8 cellular contexts compared by ENCODE assay signal in the genomic region with DNA sequence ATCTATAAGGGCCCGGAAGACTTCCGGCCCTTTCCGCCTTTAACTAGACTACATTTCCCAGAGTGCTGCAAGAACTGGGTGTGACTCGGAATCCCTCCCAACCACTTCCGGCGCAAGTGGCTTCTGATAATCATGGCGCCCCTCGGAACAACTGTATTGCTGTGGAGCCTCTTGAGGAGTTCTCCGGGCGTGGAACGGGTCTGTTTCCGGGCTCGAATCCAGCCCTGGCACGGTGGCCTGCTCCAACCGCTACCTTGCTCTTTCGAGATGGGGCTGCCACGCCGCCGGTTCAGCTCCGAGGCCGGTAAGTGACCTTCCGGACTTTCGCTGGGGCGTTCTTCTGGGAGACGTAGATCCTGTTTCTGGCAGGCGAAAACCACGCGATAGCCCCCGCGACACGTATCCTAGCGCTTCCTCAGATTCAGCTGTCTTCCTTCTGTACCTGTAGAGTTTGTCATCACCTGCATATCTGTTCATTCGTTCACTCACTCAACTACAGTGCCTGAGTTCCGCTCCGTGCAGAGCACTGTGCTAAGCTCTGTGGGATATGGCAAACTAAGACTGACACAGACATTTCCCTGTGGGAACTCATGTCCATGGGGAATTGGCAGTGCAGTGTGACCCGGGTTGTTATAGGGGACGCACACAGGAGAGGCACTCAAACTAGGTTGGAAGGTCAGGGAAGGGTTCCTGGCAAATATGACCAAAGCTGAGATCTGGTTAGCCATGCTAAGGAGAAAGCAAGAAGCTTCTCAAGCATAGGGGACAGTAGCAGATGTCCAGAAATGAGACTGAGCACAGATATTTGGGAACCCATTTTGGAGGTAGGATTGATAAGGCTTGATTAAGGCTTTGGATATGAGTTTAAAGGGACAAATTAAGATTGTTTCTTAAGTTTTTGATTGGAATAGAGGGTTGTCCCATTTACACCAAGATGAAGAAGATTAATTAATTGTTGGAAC. TPM values are rescaled to one million over a fixed set of nuclear protein-coding genes. Genes with fewer than 3 reads are reported as not detected.
A peak's percentile ranks its signal among the peaks of the same experiment; 100 is the strongest.
DNase-seq lines count a peak whose midpoint lies in the region; ATAC-seq, FAIRE-seq and TF ChIP-seq lines count a peak whose summit lies in the region.

Gene MRPS22, plus strand, starts transcription at position 126 of the 962 bp plus-strand sequence. Its CDS starts 7 bp downstream, at position 133.

- WGBS in HepG2 (ENCODE audit: low lambda C conversion rate) = under 1% methylated on average over 20 of the region's 37 CpGs

- TF ChIP-seq RAD21 in HepG2 (CRISPR knock-in tag; IDR thresholded peaks at IDR 0.05) = no peak

- H3K4me2 ChIP-seq in BLaER1 = peak within 1 kb of the TSS; percentile 96
- peak within 1 kb of the TSS; percentile 82 for H3K4me2 ChIP-seq in HepG2 (ENCODE audit: low read depth, low read length)

- intact Hi-C loops in HepG2 (cut with micrococcal nuclease; ENCODE audit: unreplicated experiment) = no loop called here

- DNase-seq in NCI-H748 (lab: John Stamatoyannopoulos, UW; ENCODE audit: unreplicated experiment) (peak; percentile 83), dermis microvascular lymphatic vessel endothelial cell (ENCODE audit: low read depth in 2 of 2) (peak; percentile 78 to 88), HepG2 (ENCODE audit: low spot score) (peak; percentile 89)
- peak; percentile 72 for DNase-seq in activated CD4-positive, alpha-beta T cell treated with anti-CD3 and anti-CD28 coated beads, Interleukin-2, amount 50 U/mL, for 1 hour
- peak; percentile 74 for DNase-seq in stimulated activated CD4-positive, alpha-beta T cell treated with anti-CD3 and anti-CD28 coated beads, Interleukin-4, amount 100 ng/mL, for 1 hour

- TF ChIP-seq EP300 in HepG2 (IDR thresholded peaks at IDR 0.05; ENCODE audit: low read depth in 2 of 2, low read length in 2 of 2) (0 out of 4 replicates have a peak, but pooled peaks of 1 of the 2 experiments have one; percentile 3), HepG2 (CRISPR knock-in tag; IDR thresholded peaks at IDR 0.05; ENCODE audit: borderline replicate concordance) (no peak)

- H2AFZ ChIP-seq in HepG2 (ENCODE audit: low read length) = peak within 1 kb of the TSS; percentile 91

- H3K9me3 ChIP-seq in BLaER1 (no peaks in the 10 kb centered on the region), HepG2 (ENCODE audit: low read length) (no peaks in the 10 kb centered on the region)

- peaks cover 23% of the 10 kb centered on the region for H3K4me1 ChIP-seq in BLaER1
- H3K4me1 ChIP-seq in HepG2 (ENCODE audit: insufficient read depth, low read length) = peaks cover 24% of the 10 kb centered on the region

- TF ChIP-seq POLR2A in HepG2 (IDR thresholded peaks at IDR 0.05; ENCODE audit: insufficient read depth in 1 of 2, low read depth in 2 of 2, low read length in 2 of 2) = peak in 1 of 2 experiments; percentile 78

- H3K4me3 ChIP-seq in BLaER1 (peak within 1 kb of the TSS; percentile 84), HepG2 (replicated peaks in 1 of 3; ENCODE audit: insufficient read depth in 1 of 3, low read depth in 2 of 3, low read length in 3 of 3) (peak within 1 kb of the TSS; percentile 89 to 98 (median 97))

- POLR2A ChIA-PET in HepG2 (lab: Yijun Ruan, JAX) = interaction anchor here (0.9 to 2.0 kb wide), 3 partner anchors 9 to 730 kb away, joined by 3 to 9 read pairs (median 5); partner anchors contain the start of gene COPB2

- TSS peak; percentile 94 for BruUV-seq in HepG2 (replicated peaks; lab: Mats Ljungman, UMichigan)

- peak within 1 kb of the TSS; percentile 88 for H3K27ac ChIP-seq in BLaER1
- H3K27ac ChIP-seq in HepG2 (ENCODE audit: extremely low read length, insufficient read depth, low read length) = peak within 1 kb of the TSS; percentile 95

- CTCF ChIA-PET in HepG2 (lab: Yijun Ruan, JAX; ENCODE audit: low intra/inter-chr PET ratio, low total read pairs) = no interaction called here

- H3K9ac ChIP-seq in BLaER1 (peak within 1 kb of the TSS; percentile 88), HepG2 (ENCODE audit: insufficient read depth, low read depth, low read length) (peak within 1 kb of the TSS; percentile 96)

- in situ Hi-C loops in HepG2 (cut with HindIII; ENCODE audit: extremely low pct_ligation_motif_present, low pct_unique_long_range_greater_than_20kb) = no loop called here

- H3K27me3 ChIP-seq in BLaER1 (no peaks in the 10 kb centered on the region), HepG2 (ENCODE audit: control insufficient read depth in 1 of 2, insufficient read depth in 2 of 2, low read length in 2 of 2) (no peaks in the 10 kb centered on the region; a peak in 1 of 5 replicates)

- H3K36me3 ChIP-seq in BLaER1 (peaks cover 35% of the 10 kb centered on the region), HepG2 (replicated peaks in 1 of 2; ENCODE audit: control insufficient read depth in 1 of 2, insufficient read depth in 2 of 2, low read length in 2 of 2) (peaks cover 2 to 27% of the 10 kb centered on the region in 2 experiments)

- no peak; the same call in 1 of the 2 replicates for TF ChIP-seq CTCF in HepG2 (CRISPR knock-in tag; IDR thresholded peaks at IDR 0.05)

- H4K20me1 ChIP-seq in BLaER1 = peaks cover 21% of the 10 kb centered on the region; the same call in 1 of the 2 replicates
- no peaks in the 10 kb centered on the region for H4K20me1 ChIP-seq in HepG2 (ENCODE audit: insufficient read depth, low read length)

- H3K79me2 ChIP-seq in HepG2 (ENCODE audit: insufficient read depth, low read length) = peaks cover 29% of the 10 kb centered on the region

- ATAC-seq in GM19351 (IDR thresholded peaks at IDR 0.05; ENCODE audit: unreplicated experiment) (peak; percentile 99), HG03521 (IDR thresholded peaks at IDR 0.05; ENCODE audit: unreplicated experiment) (peak; percentile 97), HepG2 (peak; percentile 97)

- FAIRE-seq in HepG2 (lab: Jason Lieb, UNC) = peak; percentile 74

TF ChIP-seq in HepG2, 621 proteins besides CTCF, POLR2A, EP300 and RAD21 (continues in another document):
- TF ChIP-seq SUZ12 (IDR thresholded peaks at IDR 0.05; ENCODE audit: low read depth, low read length) = peak; percentile 68
- TF ChIP-seq RAD51 (IDR thresholded peaks at IDR 0.05; ENCODE audit: borderline replicate concordance) = no peak
- no peak for TF ChIP-seq ARNT (IDR thresholded peaks at IDR 0.05)
- TF ChIP-seq, protein P1, sequence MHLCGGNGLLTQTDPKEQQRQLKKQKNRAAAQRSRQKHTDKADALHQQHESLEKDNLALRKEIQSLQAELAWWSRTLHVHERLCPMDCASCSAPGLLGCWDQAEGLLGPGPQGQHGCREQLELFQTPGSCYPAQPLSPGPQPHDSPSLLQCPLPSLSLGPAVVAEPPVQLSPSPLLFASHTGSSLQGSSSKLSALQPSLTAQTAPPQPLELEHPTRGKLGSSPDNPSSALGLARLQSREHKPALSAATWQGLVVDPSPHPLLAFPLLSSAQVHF (CRISPR knock-in tag; IDR thresholded peaks at IDR 0.05) = no peak
- no peak for TF ChIP-seq ZNF576 (CRISPR knock-in tag; IDR thresholded peaks at IDR 0.05)
- TF ChIP-seq SNAPC2 (CRISPR knock-in tag; IDR thresholded peaks at IDR 0.05) = no peak
- TF ChIP-seq ZNF234 (CRISPR knock-in tag; conservative IDR thresholded peaks at IDR 0.05) = no peak
- peak; percentile 56; the same call in 1 of the 2 replicates for TF ChIP-seq YEATS2 (CRISPR knock-in tag; IDR thresholded peaks at IDR 0.05; ENCODE audit: borderline replicate concordance)
- TF ChIP-seq AGO2 (optimal IDR thresholded peaks at IDR 0.05; ENCODE audit: low read depth, low read length) = no peak
- no peak for TF ChIP-seq CSRNP2 (CRISPR knock-in tag; conservative IDR thresholded peaks at IDR 0.05; ENCODE audit: low read depth)
- TF ChIP-seq TGIF2 (CRISPR knock-in tag; IDR thresholded peaks at IDR 0.05) = peak; percentile 79
- no peak for TF ChIP-seq GFI1 (CRISPR knock-in tag; IDR thresholded peaks at IDR 0.05; ENCODE audit: borderline replicate concordance)

RNA-seq across cellular contexts. Expression of gene MRPS22, which starts in this region (rescaled TPM):
- total RNA-seq in dermis microvascular lymphatic vessel endothelial cell (47.0 and 64.1 TPM in 2 replicates), HepG2 (2016; rRNA removed; fragmentation: Illumina TruSeq; extraction: Trizol) (113 and 139 TPM in 2 replicates)
- 38.6 and 46.4 TPM in 2 replicates for total RNA-seq in HepG2 (2016; cell fraction: cytosol; rRNA removed; fragmentation: Illumina TruSeq; extraction: Trizol; ENCODE audit: low read depth)
- 114 and 134 TPM in 2 replicates for total RNA-seq in HepG2 (2016; cell fraction: insoluble cytoplasmic fraction; rRNA removed; fragmentation: Illumina TruSeq; extraction: Trizol)
- 49.5 and 56.4 TPM in 2 replicates for total RNA-seq in HepG2 (2016; cell fraction: membrane; rRNA removed; fragmentation: Illumina TruSeq; extraction: Trizol)
- 67.5 and 73.1 TPM in 2 replicates for total RNA-seq in HepG2 (2016; cell fraction: nucleus; rRNA removed; fragmentation: Illumina TruSeq; extraction: Trizol)
- 37.8 and 52.7 TPM in 2 replicates for polyA plus RNA-seq in HepG2 (2011; rRNA removed)
- polyA plus RNA-seq in HepG2 (2011; cell fraction: cytosol; rRNA removed) = 42.9 and 45.8 TPM in 2 replicates
- 21.9 and 27.2 TPM in 2 replicates for polyA plus RNA-seq in HepG2 (2011; cell fraction: nucleus; rRNA removed)
- 40.4 and 53.7 TPM in 2 replicates for polyA plus RNA-seq in HepG2 (2012)
- 38.9 and 39.2 TPM in 2 replicates for polyA plus RNA-seq in HepG2 (2016; cell fraction: cytosol; fragmentation: Illumina TruSeq; extraction: Trizol; ENCODE audit: low read depth)
- 121 and 130 TPM in 2 replicates for polyA plus RNA-seq in HepG2 (2016; cell fraction: insoluble cytoplasmic fraction; fragmentation: Illumina TruSeq; extraction: Trizol; ENCODE audit: low read depth)
- polyA plus RNA-seq in HepG2 (2016; cell fraction: membrane; fragmentation: Illumina TruSeq; extraction: Trizol; ENCODE audit: low read depth) = 40.0 and 46.6 TPM in 2 replicates
- polyA plus RNA-seq in HepG2 (2016; cell fraction: nucleus; fragmentation: Illumina TruSeq; extraction: Trizol; ENCODE audit: insufficient read depth, low read depth) = 70.7 and 73.3 TPM in 2 replicates
- 13.0 and 15.3 TPM in 2 replicates for polyA minus RNA-seq in HepG2 (2011; rRNA and poly(A)+ RNA removed; ENCODE audit: low replicate concordance)
- polyA minus RNA-seq in HepG2 (2011; cell fraction: cytosol; rRNA and poly(A)+ RNA removed) = 20.8 and 25.8 TPM in 2 replicates
- polyA minus RNA-seq in HepG2 (2011; cell fraction: nucleus; rRNA and poly(A)+ RNA removed) = 64.6 and 72.1 TPM in 2 replicates

Comparison
In these comparisons a context has a peak if more than half of its experiments do, and no peak if none do; other contexts are left out.
1. Peak in every context shown above with its lines: DNase-seq, ATAC-seq, H3K4me3 ChIP-seq and H3K27ac ChIP-seq.